In genomic region chr13:98896868-98897144, GRCh38 we compare ENCODE assay signal across 13 cellular contexts.
"Had no signal": no experiment of that assay in that cellular context is flagged by ENCODE, and none has a peak within 500 bp of the region (broad histone marks: within the 10 kb centered on the region; RNA-seq: fewer than 3 reads in every experiment).

No MANE protein-coding gene starts in this region.

- H3K27me3 ChIP-seq: foreskin keratinocyte had no signal

- H3K27me3 Mint-ChIP-seq: naive B cell had no signal

- H3K27ac ChIP-seq: coronary artery, foreskin keratinocyte, neutrophil, parathyroid adenoma, thoracic aorta had no signal

- H3K27ac Mint-ChIP-seq: T-helper 1 cell treated with Interleukin-12 subunit alpha and Interleukin-12 subunit beta and Interleukin-4 antibody, amounts not matched to agents 30 μg/mL and 1 μg/mL, for 36 hours; WTC11 had no signal

- H3K36me3 ChIP-seq: neutrophil had no signal

- ATAC-seq: foreskin keratinocyte, WTC11 had no signal

- H3K36me3 Mint-ChIP-seq: WTC11 had no signal

- H3K4me1 ChIP-seq: foreskin keratinocyte, parathyroid adenoma had no signal

- DNase-seq: activated CD4-positive, alpha-beta T cell treated with anti-CD3 and anti-CD28 coated beads for 48 hours; activated CD8-positive, alpha-beta memory T cell treated with anti-CD3 and anti-CD28 coated beads for 24 hours; amniotic stem cell; foreskin keratinocyte; mammary epithelial cell; naive B cell; stimulated activated CD4-positive, alpha-beta T cell treated with anti-CD3 and anti-CD28 coated beads, Interleukin-1b, Interleukin-23, amount 100 ng/mL, for 48 hours had no signal

- H3K9me3 ChIP-seq: neutrophil, thoracic aorta had no signal

- H3K4me3 ChIP-seq: coronary artery, thoracic aorta had no signal

- H3K4me3 Mint-ChIP-seq: T-helper 1 cell treated with Interleukin-12 subunit alpha and Interleukin-12 subunit beta and Interleukin-4 antibody, amounts not matched to agents 30 μg/mL and 1 μg/mL, for 36 hours; WTC11 had no signal
